Comparison of ENCODE assay signal across 32 cellular contexts in the genomic region with DNA sequence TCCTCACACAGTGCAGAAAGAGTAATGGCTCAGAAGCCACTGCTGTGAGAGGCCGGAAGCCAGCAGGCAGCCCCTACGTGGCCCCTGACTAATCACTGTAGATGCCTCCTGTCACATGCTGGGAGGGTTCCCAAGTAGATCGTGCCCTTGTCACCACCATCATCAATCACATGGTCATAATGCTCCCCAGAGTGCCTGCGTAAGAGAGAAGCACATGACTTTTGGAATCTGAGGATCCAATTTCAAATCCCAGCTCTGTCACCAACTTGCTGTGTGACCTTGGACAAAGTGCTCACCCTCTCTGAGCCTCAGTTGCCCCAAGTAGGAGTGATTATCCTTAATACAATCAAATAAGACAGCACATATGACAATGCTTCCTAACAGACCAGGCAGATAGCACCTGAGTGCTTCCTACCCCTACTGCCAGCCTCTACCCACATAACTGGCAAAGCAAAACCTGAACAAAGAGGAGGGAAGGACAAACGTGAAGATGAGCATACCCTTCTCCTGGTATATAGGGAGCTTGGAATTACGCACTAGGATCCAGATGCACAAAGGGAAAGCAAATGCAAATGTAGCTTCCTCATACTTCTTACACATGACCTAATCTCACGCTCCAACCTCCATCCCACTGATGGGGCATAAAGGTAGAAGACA.
DNase-seq lines count a peak whose midpoint lies in the region; ATAC-seq, FAIRE-seq and TF ChIP-seq lines count a peak whose summit lies in the region.
"Had no signal": no experiment of that assay in that cellular context is flagged by ENCODE, and none has a peak within 500 bp of the region (broad histone marks: within the 10 kb centered on the region; RNA-seq: fewer than 3 reads in every experiment).

No MANE protein-coding gene starts in this region.

- in situ Hi-C loops in HepG2 (cut with HindIII; ENCODE audit: extremely low pct_ligation_motif_present, low pct_unique_long_range_greater_than_20kb) = no loop called here

- no peak overlapping the region for H3K4me3 ChIP-seq in HepG2 (replicated peaks in 1 of 3; ENCODE audit: insufficient read depth in 1 of 3, low read depth in 2 of 3, low read length in 3 of 3)
- no peak overlapping the region for H3K4me3 ChIP-seq in right lobe of liver
- H3K4me3 ChIP-seq in adrenal gland = no peak overlapping the region
- no peak overlapping the region for H3K4me3 ChIP-seq in foreskin fibroblast (ENCODE audit: low read depth in 1 of 2, low read length in 2 of 2)
- H3K4me3 ChIP-seq: ascending aorta; BLaER1 treated with 17β-estradiol and CSF1 and Interleukin-3, amounts not matched to agents 10 nM and 100 nM; gastrocnemius medialis; GM23248; hepatocyte; MG63; pancreas; tibial nerve had no signal

- no peak overlapping the region for H3K4me2 ChIP-seq in HepG2 (ENCODE audit: low read depth, low read length)
- H3K4me2 ChIP-seq: BLaER1 treated with 17β-estradiol and CSF1 and Interleukin-3, amounts not matched to agents 10 nM and 100 nM; hepatocyte had no signal

- H3K9me3 Mint-ChIP-seq in activated T-helper 1 cell treated with anti-CD3 and anti-CD28 coated beads, Interleukin-12 subunit alpha, Interleukin-12 subunit beta, Interleukin-2, Interleukin-4 antibody, amounts not matched to agents 30 ng/mL and 10 ng/mL and 1 ng/mL, durations not matched to agents 14 hours and 24 hours and 36 hours = no peaks in the 10 kb centered on the region
- H3K9me3 Mint-ChIP-seq: activated naive CD8-positive, alpha-beta T cell treated with anti-CD3 and anti-CD28 coated beads, Interleukin-2, amount 10 ng/mL, durations not matched to agents 7 days and 5 days; HFFc6; nephron; stimulated activated effector memory CD8-positive, alpha-beta T cell treated with anti-CD3 and anti-CD28 coated beads, Interleukin-12 subunit alpha, Interleukin-12 subunit beta, amount 100 ng/mL, for 72 hours had no signal

- H3K27ac ChIP-seq in HepG2 (ENCODE audit: extremely low read length, insufficient read depth, low read length) = no peak overlapping the region
- no peak overlapping the region for H3K27ac ChIP-seq in right lobe of liver
- H3K27ac ChIP-seq in adrenal gland = peak overlapping the region in 3 of 5 donors; percentile 29 to 73 (median 36)
- H3K27ac ChIP-seq: ascending aorta; BLaER1 treated with 17β-estradiol and CSF1 and Interleukin-3, amounts not matched to agents 10 nM and 100 nM; gastrocnemius medialis; GM23248; hepatocyte; pancreas; tibial nerve had no signal

- H3K9me3 ChIP-seq in HepG2 (ENCODE audit: low read length) (no peaks in the 10 kb centered on the region), right lobe of liver (no peaks in the 10 kb centered on the region), adrenal gland (replicated peaks in 1 of 3) (no peaks in the 10 kb centered on the region)
- H3K9me3 ChIP-seq: ascending aorta, Caco-2, gastrocnemius medialis, MG63, pancreas, tibial nerve had no signal

- peaks cover 27% of the 10 kb centered on the region for H3K4me1 ChIP-seq in HepG2 (ENCODE audit: insufficient read depth, low read length)
- H3K4me1 ChIP-seq in right lobe of liver = peaks cover 0 to 9% (median 0%) of the 10 kb centered on the region in 4 donors
- peaks cover 0 to 28% of the 10 kb centered on the region in 2 donors for H3K4me1 ChIP-seq in adrenal gland (replicated peaks in 1 of 2)
- H3K4me1 ChIP-seq: ascending aorta, Caco-2, pancreas had no signal

- peaks cover 48% of the 10 kb centered on the region for H3K27me3 Mint-ChIP-seq in activated T-helper 1 cell treated with anti-CD3 and anti-CD28 coated beads, Interleukin-12 subunit alpha, Interleukin-12 subunit beta, Interleukin-2, Interleukin-4 antibody, amounts not matched to agents 30 ng/mL and 10 ng/mL and 1 ng/mL, durations not matched to agents 14 hours and 24 hours and 36 hours (ENCODE audit: insufficient read depth)

- TF ChIP-seq CTCF in HepG2 (CRISPR knock-in tag; IDR thresholded peaks at IDR 0.05) (no peak), right lobe of liver (IDR thresholded peaks at IDR 0.05) (no peak), adrenal gland (IDR thresholded peaks at IDR 0.05) (no peak), foreskin fibroblast (IDR thresholded peaks at IDR 0.05; ENCODE audit: low read depth, low read length) (no peak)

- no peak for TF ChIP-seq RAD21 in HepG2 (CRISPR knock-in tag; IDR thresholded peaks at IDR 0.05)

- ATAC-seq in HepG2 (no peak), right lobe of liver (no peak), GM19467 (IDR thresholded peaks at IDR 0.05; ENCODE audit: unreplicated experiment) (no peak)
- ATAC-seq: effector memory CD8-positive, alpha-beta T cell; gastrocnemius medialis; pancreas; stimulated activated effector memory CD8-positive, alpha-beta T cell treated with anti-CD3 and anti-CD28 coated beads, Interleukin-12 subunit alpha, Interleukin-12 subunit beta, amount 100 ng/mL, for 72 hours had no signal

- 42% methylated on average over 7 of the region's 7 CpGs for WGBS in HepG2 (ENCODE audit: low lambda C conversion rate)
- WGBS in right lobe of liver (ENCODE audit: insufficient coverage, low coverage, low lambda C conversion rate, missing lambda C conversion rate) = 65% methylated on average over 7 of the region's 7 CpGs
- WGBS in adrenal gland, 4 donors = 38 to 50% (median 42%) methylated on average over 6 to 7 of the region's 7 CpGs

- H3K27ac Mint-ChIP-seq in activated T-helper 1 cell treated with anti-CD3 and anti-CD28 coated beads, Interleukin-12 subunit alpha, Interleukin-12 subunit beta, Interleukin-2, Interleukin-4 antibody, amounts not matched to agents 30 ng/mL and 10 ng/mL and 1 ng/mL, durations not matched to agents 14 hours and 24 hours and 36 hours = no peak overlapping the region
- H3K27ac Mint-ChIP-seq: activated naive CD8-positive, alpha-beta T cell treated with anti-CD3 and anti-CD28 coated beads, Interleukin-2, amount 10 ng/mL, durations not matched to agents 7 days and 5 days; effector memory CD8-positive, alpha-beta T cell; HFFc6; nephron; stimulated activated effector memory CD8-positive, alpha-beta T cell treated with anti-CD3 and anti-CD28 coated beads, Interleukin-12 subunit alpha, Interleukin-12 subunit beta, amount 100 ng/mL, for 72 hours had no signal

- DNase-seq in HepG2 (ENCODE audit: low spot score) = no peak
- DNase-seq in right lobe of liver = no peak
- peak; percentile 82 to 96 (median 91) for DNase-seq in adrenal gland
- peak; percentile 13 to 24 for DNase-seq in foreskin fibroblast
- DNase-seq in frontal cortex (ENCODE audit: low spot score in 2 of 2) = no peak
- no peak for DNase-seq in activated T-helper 1 cell treated with anti-CD3 and anti-CD28 coated beads, Interleukin-12 subunit alpha, Interleukin-12 subunit beta, Interleukin-2, Interleukin-4 antibody, amounts not matched to agents 30 ng/mL and 10 ng/mL and 1 ng/mL, durations not matched to agents 14 hours and 24 hours and 36 hours (ENCODE audit: low spot score)
- no peak for DNase-seq in AML-193 (lab: John Stamatoyannopoulos, UW)
- DNase-seq: activated CD4-positive, alpha-beta T cell treated with anti-CD3 and anti-CD28 coated beads for 48 hours; activated effector memory CD4-positive, alpha-beta T cell treated with anti-CD3 and anti-CD28 coated beads, Interleukin-2, amount 50 U/mL, for 16 hours; activated naive CD8-positive, alpha-beta T cell treated with anti-CD3 and anti-CD28 coated beads, Interleukin-2, amount 10 ng/mL, durations not matched to agents 7 days and 5 days; Caco-2; central memory CD4-positive, alpha-beta T cell; DMS53; effector memory CD8-positive, alpha-beta T cell; gastrocnemius medialis; GM23248; HFFc6; KG1; MG63; NCI-H2107; NCI-H774; pancreas; SW 1271 had no signal

- no peaks in the 10 kb centered on the region for H4K20me1 ChIP-seq in HepG2 (ENCODE audit: insufficient read depth, low read length)

- H3K79me2 ChIP-seq in HepG2 (ENCODE audit: insufficient read depth, low read length) = no peaks in the 10 kb centered on the region
- H3K79me2 ChIP-seq: hepatocyte had no signal

- no TSS peak for BruUV-seq in HepG2 (replicated peaks; lab: Mats Ljungman, UMichigan)

- TF ChIP-seq EP300 in HepG2 (IDR thresholded peaks at IDR 0.05; ENCODE audit: low read depth in 2 of 2, low read length in 2 of 2) = no peak
- no peak for TF ChIP-seq EP300 in HepG2 (CRISPR knock-in tag; IDR thresholded peaks at IDR 0.05; ENCODE audit: borderline replicate concordance)

- peaks cover 0 to 18% of the 10 kb centered on the region in 2 experiments; a peak in 1 of 5 replicates for H3K27me3 ChIP-seq in HepG2 (ENCODE audit: control insufficient read depth in 1 of 2, insufficient read depth in 2 of 2, low read length in 2 of 2)
- no peaks in the 10 kb centered on the region for H3K27me3 ChIP-seq in right lobe of liver
- H3K27me3 ChIP-seq in adrenal gland = no peaks in the 10 kb centered on the region
- H3K27me3 ChIP-seq: ascending aorta, hepatocyte, pancreas had no signal

- FAIRE-seq in HepG2 (lab: Jason Lieb, UNC) = no peak
- no peak for FAIRE-seq in frontal cortex (lab: Jason Lieb, UNC)
- FAIRE-seq: GM12891, pancreas, RCC 7860 had no signal

- H3K4me3 Mint-ChIP-seq in activated T-helper 1 cell treated with anti-CD3 and anti-CD28 coated beads, Interleukin-12 subunit alpha, Interleukin-12 subunit beta, Interleukin-2, Interleukin-4 antibody, amounts not matched to agents 30 ng/mL and 10 ng/mL and 1 ng/mL, durations not matched to agents 14 hours and 24 hours and 36 hours = no peak overlapping the region
- H3K4me3 Mint-ChIP-seq: activated naive CD8-positive, alpha-beta T cell treated with anti-CD3 and anti-CD28 coated beads, Interleukin-2, amount 10 ng/mL, durations not matched to agents 7 days and 5 days; effector memory CD8-positive, alpha-beta T cell; HFFc6; nephron; stimulated activated effector memory CD8-positive, alpha-beta T cell treated with anti-CD3 and anti-CD28 coated beads, Interleukin-12 subunit alpha, Interleukin-12 subunit beta, amount 100 ng/mL, for 72 hours had no signal

- TF ChIP-seq POLR2A in HepG2 (IDR thresholded peaks at IDR 0.05; ENCODE audit: insufficient read depth in 1 of 2, low read depth in 2 of 2, low read length in 2 of 2) (no peak), right lobe of liver (IDR thresholded peaks at IDR 0.05) (no peak), adrenal gland (IDR thresholded peaks at IDR 0.05) (no peak)

- CTCF ChIA-PET in HepG2 (lab: Yijun Ruan, JAX; ENCODE audit: low intra/inter-chr PET ratio, low total read pairs) = no interaction called here

- no peaks in the 10 kb centered on the region for H3K36me3 ChIP-seq in HepG2 (replicated peaks in 1 of 2; ENCODE audit: control insufficient read depth in 1 of 2, insufficient read depth in 2 of 2, low read length in 2 of 2)
- no peaks in the 10 kb centered on the region for H3K36me3 ChIP-seq in right lobe of liver
- no peaks in the 10 kb centered on the region for H3K36me3 ChIP-seq in adrenal gland (replicated peaks in 1 of 2)
- H3K36me3 ChIP-seq: ascending aorta; BLaER1 treated with 17β-estradiol and CSF1 and Interleukin-3, amounts not matched to agents 10 nM and 100 nM; gastrocnemius medialis; MG63; pancreas; tibial nerve had no signal

- no peak overlapping the region for H3K9ac ChIP-seq in HepG2 (ENCODE audit: insufficient read depth, low read depth, low read length)
- H3K9ac ChIP-seq: BLaER1 treated with 17β-estradiol and CSF1 and Interleukin-3, amounts not matched to agents 10 nM and 100 nM; GM23248 had no signal

- no peak overlapping the region for H2AFZ ChIP-seq in HepG2 (ENCODE audit: low read length)
- H2AFZ ChIP-seq: GM23248, hepatocyte had no signal

- intact Hi-C loops in HepG2 (cut with micrococcal nuclease; ENCODE audit: unreplicated experiment) = no loop called here
- intact Hi-C loops in right lobe of liver (cut with DNase I) = no loop called here
- intact Hi-C loops in adrenal gland (cut with DNase I) = no loop called here
- intact Hi-C loops in activated T-helper 1 cell treated with anti-CD3 and anti-CD28 coated beads, Interleukin-12 subunit alpha, Interleukin-12 subunit beta, Interleukin-2, Interleukin-4 antibody, amounts not matched to agents 30 ng/mL and 10 ng/mL and 1 ng/mL, durations not matched to agents 14 hours and 24 hours and 36 hours (cut with micrococcal nuclease) = no loop called here

- POLR2A ChIA-PET in HepG2 (lab: Yijun Ruan, JAX) = no interaction called here

- H3K4me1 Mint-ChIP-seq in activated T-helper 1 cell treated with anti-CD3 and anti-CD28 coated beads, Interleukin-12 subunit alpha, Interleukin-12 subunit beta, Interleukin-2, Interleukin-4 antibody, amounts not matched to agents 30 ng/mL and 10 ng/mL and 1 ng/mL, durations not matched to agents 14 hours and 24 hours and 36 hours (ENCODE audit: low read depth) = no peaks in the 10 kb centered on the region
- H3K4me1 Mint-ChIP-seq: activated naive CD8-positive, alpha-beta T cell treated with anti-CD3 and anti-CD28 coated beads, Interleukin-2, amount 10 ng/mL, durations not matched to agents 7 days and 5 days had no signal

- H3K36me3 Mint-ChIP-seq in activated T-helper 1 cell treated with anti-CD3 and anti-CD28 coated beads, Interleukin-12 subunit alpha, Interleukin-12 subunit beta, Interleukin-2, Interleukin-4 antibody, amounts not matched to agents 30 ng/mL and 10 ng/mL and 1 ng/mL, durations not matched to agents 14 hours and 24 hours and 36 hours (ENCODE audit: low read depth) = no peaks in the 10 kb centered on the region
- H3K36me3 Mint-ChIP-seq: activated naive CD8-positive, alpha-beta T cell treated with anti-CD3 and anti-CD28 coated beads, Interleukin-2, amount 10 ng/mL, durations not matched to agents 7 days and 5 days; stimulated activated effector memory CD8-positive, alpha-beta T cell treated with anti-CD3 and anti-CD28 coated beads, Interleukin-12 subunit alpha, Interleukin-12 subunit beta, amount 100 ng/mL, for 72 hours had no signal

Comparison
In these comparisons a context has a peak if more than half of its experiments do, and no peak if none do; other contexts are left out.
1. DNase-seq: peak in adrenal gland (7 of 7) and foreskin fibroblast (2 of 2); none in HepG2 (single experiment), right lobe of liver (0 of 3), frontal cortex (0 of 2), activated T-helper 1 cell treated with anti-CD3 and anti-CD28 coated beads, Interleukin-12 subunit alpha, Interleukin-12 subunit beta, Interleukin-2, Interleukin-4 antibody, amounts not matched to agents 30 ng/mL and 10 ng/mL and 1 ng/mL, durations not matched to agents 14 hours and 24 hours and 36 hours (single experiment) and AML-193 (0 of 2).
2. H3K27ac ChIP-seq: peak in adrenal gland (3 of 5); none in HepG2 (single experiment) and right lobe of liver (0 of 3).